20 cellular contexts compared by ENCODE assay signal in genomic region chr12:63787306-63787705, GRCh38. TPM values are rescaled to one million over a fixed set of nuclear protein-coding genes. Genes with fewer than 3 reads are reported as not detected.
DNase-seq lines count a peak whose midpoint lies in the region; ATAC-seq and TF ChIP-seq lines count a peak whose summit lies in the region.
"Had no signal": no experiment of that assay in that cellular context is flagged by ENCODE, and none has a peak within 500 bp of the region (broad histone marks: within the 10 kb centered on the region; RNA-seq: fewer than 3 reads in every experiment).

No MANE protein-coding gene starts in this region.

- no peak overlapping the region for H3K27ac ChIP-seq in brain microvascular endothelial cell
- no peak overlapping the region for H3K27ac ChIP-seq in A673 (ENCODE audit: low read depth, low read length, poor library complexity, severe bottlenecking)
- H3K27ac ChIP-seq: RWPE1 had no signal

- H3K4me3 Mint-ChIP-seq in activated CD8-positive, alpha-beta T cell treated with anti-CD3 and anti-CD28 coated beads, Interleukin-2, amount 10 ng/mL, durations not matched to agents 7 days and 5 days: no peak overlapping the region
- H3K4me3 Mint-ChIP-seq in activated CD8-positive, alpha-beta T cell treated with anti-CD3 and anti-CD28 coated beads for 36 hours: no peak overlapping the region
- no peak overlapping the region for H3K4me3 Mint-ChIP-seq in neural crest cell
- H3K4me3 Mint-ChIP-seq: H9 had no signal

- H3K9me3 Mint-ChIP-seq in activated CD8-positive, alpha-beta T cell treated with anti-CD3 and anti-CD28 coated beads, Interleukin-2, amount 10 ng/mL, durations not matched to agents 7 days and 5 days (ENCODE audit: insufficient read depth): no peaks in the 10 kb centered on the region
- H3K9me3 Mint-ChIP-seq in activated CD8-positive, alpha-beta T cell treated with anti-CD3 and anti-CD28 coated beads for 36 hours: no peaks in the 10 kb centered on the region
- H3K9me3 Mint-ChIP-seq in neural crest cell: no peaks in the 10 kb centered on the region
- H3K9me3 Mint-ChIP-seq: H9 had no signal

- CTCF ChIA-PET in activated CD8-positive, alpha-beta T cell treated with anti-CD3 and anti-CD28 coated beads, Interleukin-2, amount 10 ng/mL, durations not matched to agents 7 days and 5 days (lab: Charles Lee): interaction anchor here (1.0 to 1.1 kb wide), 2 partner anchors 15 kb away, joined by 3 to 4 read pairs; no protein-coding TSS in a partner anchor
- CTCF ChIA-PET in activated CD8-positive, alpha-beta T cell treated with anti-CD3 and anti-CD28 coated beads for 36 hours (lab: Charles Lee): interaction anchor here (0.7 to 1.7 kb wide), 3 partner anchors 9 to 15 kb away, joined by 3 to 6 read pairs (median 5); no protein-coding TSS in a partner anchor
- CTCF ChIA-PET in A673 (lab: Charles Lee): no interaction called here

- in situ Hi-C loops in brain microvascular endothelial cell (cut with HindIII; ENCODE audit: low pct_ligation_motif_present, low sequenced_read_pairs): no loop called here

- BruUV-seq in A673 (replicated peaks; lab: Mats Ljungman, UMichigan): no TSS peak

- peaks cover 3% of the 10 kb centered on the region for H3K4me1 Mint-ChIP-seq in activated CD8-positive, alpha-beta T cell treated with anti-CD3 and anti-CD28 coated beads, Interleukin-2, amount 10 ng/mL, durations not matched to agents 7 days and 5 days (ENCODE audit: low read depth)
- peaks cover 24% of the 10 kb centered on the region for H3K4me1 Mint-ChIP-seq in activated CD8-positive, alpha-beta T cell treated with anti-CD3 and anti-CD28 coated beads for 36 hours (ENCODE audit: low read depth)
- H3K4me1 Mint-ChIP-seq in neural crest cell: peaks cover 11% of the 10 kb centered on the region
- H3K4me1 Mint-ChIP-seq: H9 had no signal

- no peak for ATAC-seq in activated CD8-positive, alpha-beta T cell treated with anti-CD3 and anti-CD28 coated beads, Interleukin-2, amount 10 ng/mL, durations not matched to agents 7 days and 5 days
- no peak for ATAC-seq in activated CD8-positive, alpha-beta T cell treated with anti-CD3 and anti-CD28 coated beads for 36 hours
- no peak for ATAC-seq in HG02884 (IDR thresholded peaks at IDR 0.05; ENCODE audit: unreplicated experiment)
- ATAC-seq: PC-3 had no signal

- intact Hi-C loops in activated CD8-positive, alpha-beta T cell treated with anti-CD3 and anti-CD28 coated beads for 36 hours (cut with micrococcal nuclease): no loop called here
- intact Hi-C loops in A673 (cut with micrococcal nuclease; ENCODE audit: unreplicated experiment): no loop called here

- H3K9me3 ChIP-seq in A673 (ENCODE audit: low read depth, low read length, poor library complexity, severe bottlenecking): no peaks in the 10 kb centered on the region

- H3K36me3 Mint-ChIP-seq in activated CD8-positive, alpha-beta T cell treated with anti-CD3 and anti-CD28 coated beads, Interleukin-2, amount 10 ng/mL, durations not matched to agents 7 days and 5 days (ENCODE audit: low read depth): peaks cover 63% of the 10 kb centered on the region
- H3K36me3 Mint-ChIP-seq in activated CD8-positive, alpha-beta T cell treated with anti-CD3 and anti-CD28 coated beads for 36 hours (ENCODE audit: low read depth): peaks cover 66% of the 10 kb centered on the region
- H3K36me3 Mint-ChIP-seq in neural crest cell (ENCODE audit: low read depth): peaks cover 32% of the 10 kb centered on the region

- DNase-seq in activated CD8-positive, alpha-beta T cell treated with anti-CD3 and anti-CD28 coated beads, Interleukin-2, amount 10 ng/mL, durations not matched to agents 7 days and 5 days: no peak
- DNase-seq in activated CD8-positive, alpha-beta T cell treated with anti-CD3 and anti-CD28 coated beads for 36 hours: no peak
- DNase-seq in HS-5 (ENCODE audit: low read depth) (peak; percentile 47), brain microvascular endothelial cell (peak; percentile 6), neural crest cell (ENCODE audit: low read depth, low spot score) (no peak), hippocampal formation (lab: John Stamatoyannopoulos, UW) (no peak), A673 (ENCODE audit: low spot score) (no peak)
- DNase-seq: 8988T, C1 segment of cervical spinal cord, DND-41, H9, KG1, NCI-H1048, NCI-H1436 treated with DMSO at 0.1 percent for 48 hours, NCI-H2029 treated with DMSO at 0.1 percent for 48 hours, NCI-H2171 treated with DMSO at 0.1 percent for 48 hours, NCI-H774, PC-3 had no signal

- H3K27me3 ChIP-seq in brain microvascular endothelial cell (replicated peaks) (no peaks in the 10 kb centered on the region), A673 (replicated peaks; ENCODE audit: insufficient read depth, low read depth, low read length, poor library complexity) (no peaks in the 10 kb centered on the region)

- H3K4me3 ChIP-seq in brain microvascular endothelial cell (ENCODE audit: low read depth, low read length) (no peak overlapping the region), A673 (ENCODE audit: low read depth, low read length, poor library complexity, severe bottlenecking) (no peak overlapping the region)

- no peak for TF ChIP-seq CTCF in activated CD8-positive, alpha-beta T cell treated with anti-CD3 and anti-CD28 coated beads for 36 hours (IDR thresholded peaks at IDR 0.05)
- TF ChIP-seq CTCF in brain microvascular endothelial cell (IDR thresholded peaks at IDR 0.05; ENCODE audit: low read depth, low read length, missing control alignments) (no peak), neural crest cell (conservative IDR thresholded peaks at IDR 0.05) (no peak), A673 (conservative IDR thresholded peaks at IDR 0.05; ENCODE audit: low read depth, low read length) (no peak)

- H3K36me3 ChIP-seq in brain microvascular endothelial cell (replicated peaks) (peaks cover 5% of the 10 kb centered on the region), A673 (ENCODE audit: insufficient read depth, low read length, poor library complexity, severe bottlenecking) (no peaks in the 10 kb centered on the region)

- no peaks in the 10 kb centered on the region for H3K4me1 ChIP-seq in A673 (ENCODE audit: insufficient read depth, low read length, poor library complexity, severe bottlenecking)

- POLR2A ChIA-PET in activated CD8-positive, alpha-beta T cell treated with anti-CD3 and anti-CD28 coated beads, Interleukin-2, amount 10 ng/mL, durations not matched to agents 7 days and 5 days (lab: Charles Lee): no interaction called here
- POLR2A ChIA-PET in activated CD8-positive, alpha-beta T cell treated with anti-CD3 and anti-CD28 coated beads for 36 hours (lab: Charles Lee): no interaction called here
- POLR2A ChIA-PET in A673 (lab: Charles Lee; ENCODE audit: low non-redundant PET): no interaction called here

- peak overlapping the region; percentile 11 for H3K27ac Mint-ChIP-seq in activated CD8-positive, alpha-beta T cell treated with anti-CD3 and anti-CD28 coated beads, Interleukin-2, amount 10 ng/mL, durations not matched to agents 7 days and 5 days
- no peak overlapping the region for H3K27ac Mint-ChIP-seq in activated CD8-positive, alpha-beta T cell treated with anti-CD3 and anti-CD28 coated beads for 36 hours
- peak overlapping the region; percentile 86 for H3K27ac Mint-ChIP-seq in neural crest cell (ENCODE audit: unreplicated experiment)
- H3K27ac Mint-ChIP-seq: H9 had no signal

- H3K27me3 Mint-ChIP-seq in activated CD8-positive, alpha-beta T cell treated with anti-CD3 and anti-CD28 coated beads, Interleukin-2, amount 10 ng/mL, durations not matched to agents 7 days and 5 days (ENCODE audit: low read depth): no peaks in the 10 kb centered on the region
- no peaks in the 10 kb centered on the region for H3K27me3 Mint-ChIP-seq in activated CD8-positive, alpha-beta T cell treated with anti-CD3 and anti-CD28 coated beads for 36 hours
- no peaks in the 10 kb centered on the region for H3K27me3 Mint-ChIP-seq in neural crest cell (ENCODE audit: low read depth)

RNA-seq across cellular contexts. Expression of gene RXYLT1, which starts 7.6 kb away (rescaled TPM):
- total RNA-seq in activated CD8-positive, alpha-beta T cell treated with anti-CD3 and anti-CD28 coated beads, Interleukin-2, amount 10 ng/mL, durations not matched to agents 7 days and 5 days: 10 to 100 TPM; 11.8 to 12.8 TPM
- total RNA-seq in activated CD8-positive, alpha-beta T cell treated with anti-CD3 and anti-CD28 coated beads for 36 hours: 10 to 100 TPM; 18.7 to 19.0 TPM
- total RNA-seq in neural crest cell (20.2 and 20.8 TPM in 2 replicates), A673 (2021) (16.8 and 21.1 TPM in 2 replicates)

RNA-seq across cellular contexts. Expression of gene SRGAP1, which starts 57.2 kb away (rescaled TPM):
- total RNA-seq in activated CD8-positive, alpha-beta T cell treated with anti-CD3 and anti-CD28 coated beads, Interleukin-2, amount 10 ng/mL, durations not matched to agents 7 days and 5 days: not detected
- under 1 TPM; 0.02 to 0.07 TPM for total RNA-seq in activated CD8-positive, alpha-beta T cell treated with anti-CD3 and anti-CD28 coated beads for 36 hours
- total RNA-seq in neural crest cell (12.6 and 14.8 TPM in 2 replicates), A673 (2021) (9.7 and 11.0 TPM in 2 replicates)

Comparison
In these comparisons a context has a peak if more than half of its experiments do, and no peak if none do; other contexts are left out.
1. DNase-seq: peak in HS-5 (single experiment) and brain microvascular endothelial cell (single experiment); none in activated CD8-positive, alpha-beta T cell treated with anti-CD3 and anti-CD28 coated beads, Interleukin-2, amount 10 ng/mL, durations not matched to agents 7 days and 5 days (single experiment), activated CD8-positive, alpha-beta T cell treated with anti-CD3 and anti-CD28 coated beads for 36 hours (single experiment), neural crest cell (single experiment), hippocampal formation (0 of 2) and A673 (single experiment).